In the genomic region with DNA sequence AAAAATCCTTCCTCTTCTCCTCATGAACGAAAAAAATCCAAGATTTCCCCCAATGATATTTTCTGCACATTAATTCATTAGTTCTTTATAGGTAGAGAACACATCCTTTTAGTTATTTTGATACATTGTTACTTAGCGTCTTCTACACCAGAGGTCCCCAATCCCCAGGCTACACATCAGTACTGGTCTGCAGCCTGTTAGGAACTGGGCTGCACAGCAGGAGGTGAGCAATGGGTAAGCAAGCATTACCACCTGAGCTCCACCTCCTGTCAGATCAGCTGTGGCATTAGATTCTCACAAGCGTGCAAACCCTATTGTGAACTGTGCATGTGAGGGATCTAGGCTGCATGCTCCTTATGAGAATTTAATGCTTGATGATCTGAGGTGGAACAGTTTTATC, we compare ENCODE assay signal across 7 cellular contexts.
"Had no signal": no experiment of that assay in that cellular context is flagged by ENCODE, and none has a peak within 500 bp of the region (broad histone marks: within the 10 kb centered on the region; RNA-seq: fewer than 3 reads in every experiment).

No MANE protein-coding gene starts in this region.

- ATAC-seq: HepG2 had no signal

- H3K27me3 Mint-ChIP-seq: IgD-negative memory B cell had no signal

- H3K9ac ChIP-seq: GM23248 had no signal

- DNase-seq: GM23248, H9, HCEC 1CT, KBM-7 had no signal

- H3K4me3 ChIP-seq: GM23248 had no signal

- H3K27ac Mint-ChIP-seq: H9, IgD-negative memory B cell had no signal

- H3K4me3 Mint-ChIP-seq: H9, IgD-negative memory B cell had no signal

- H3K27ac ChIP-seq: GM23248, HL-60 had no signal

- H3K9me3 Mint-ChIP-seq: H9, IgD-negative memory B cell had no signal

- H3K4me1 Mint-ChIP-seq: H9, IgD-negative memory B cell had no signal
